Comparison of ENCODE assay signal across 9 cellular contexts in the genomic region with DNA sequence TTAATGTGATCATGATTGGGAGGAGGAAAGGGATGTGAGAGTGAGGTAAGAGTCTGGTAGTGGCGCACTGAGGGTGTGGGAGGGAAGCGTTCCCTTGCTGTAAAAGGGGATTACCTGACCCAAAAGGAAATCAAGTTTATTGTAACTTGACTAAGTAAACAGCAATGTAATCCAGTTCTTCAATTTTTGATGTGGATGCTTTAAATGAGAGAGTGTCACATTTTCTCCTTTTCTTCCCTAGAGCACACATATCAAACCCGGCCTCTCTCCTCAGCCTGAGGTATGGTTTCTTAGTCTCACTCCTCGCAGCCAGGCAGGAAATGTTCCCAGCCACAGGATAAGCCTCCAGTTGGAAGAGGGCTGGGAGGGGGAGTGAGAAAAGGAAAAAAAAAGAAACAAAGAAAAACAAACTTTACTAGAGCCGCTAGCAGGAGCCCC. TPM values are rescaled to one million over a fixed set of nuclear protein-coding genes. Genes with fewer than 3 reads are reported as not detected.
DNase-seq lines count a peak whose midpoint lies in the region; ATAC-seq, FAIRE-seq and TF ChIP-seq lines count a peak whose summit lies in the region.
"Had no signal": no experiment of that assay in that cellular context is flagged by ENCODE, and none has a peak within 500 bp of the region (broad histone marks: within the 10 kb centered on the region; RNA-seq: fewer than 3 reads in every experiment).

No MANE protein-coding gene starts in this region.

- TF ChIP-seq RAD21 in K562 (CRISPR knock-in tag; conservative IDR thresholded peaks at IDR 0.05 in 1 of 2, IDR thresholded peaks at IDR 0.05 in 1 of 2): no peak

- H3K9me1 ChIP-seq in K562 (ENCODE audit: control insufficient read depth, insufficient read depth, low read length): no peaks in the 10 kb centered on the region

- ATAC-seq in activated CD4-positive, alpha-beta T cell treated with anti-CD3 and anti-CD28 coated beads for 36 hours: no peak
- ATAC-seq in K562 (peak; percentile 31), left colon (peak; percentile 23), GM21360 (IDR thresholded peaks at IDR 0.05; ENCODE audit: unreplicated experiment) (no peak)

- peak overlapping the region; percentile 80 for H3K4me2 ChIP-seq in K562 (ENCODE audit: insufficient read depth, low read length)

- no peak; the same call in 1 of the 2 replicates for TF ChIP-seq POLR2A in K562 (conservative IDR thresholded peaks at IDR 0.05)

- no peaks in the 10 kb centered on the region for H4K20me1 ChIP-seq in K562 (replicated peaks; ENCODE audit: control insufficient read depth, insufficient read depth, low read length)

- no peak overlapping the region for H3K27ac Mint-ChIP-seq in activated CD4-positive, alpha-beta T cell treated with anti-CD3 and anti-CD28 coated beads for 36 hours

- whole genome bisulfite sequencing in K562 (ENCODE audit: insufficient coverage, low coverage, missing lambda C conversion rate): 9% methylated on average over 5 of the region's 5 CpGs
- WGBS in thymus: 34% methylated on average over 5 of the region's 5 CpGs

- peak overlapping the region; percentile 66 for H3K4me3 Mint-ChIP-seq in activated CD4-positive, alpha-beta T cell treated with anti-CD3 and anti-CD28 coated beads for 36 hours

- peak overlapping the region; percentile 90 for H2AFZ ChIP-seq in K562 (ENCODE audit: low read depth, low read length)

- H3K36me3 ChIP-seq in K562 (ENCODE audit: control insufficient read depth, insufficient read depth, low read length) (no peaks in the 10 kb centered on the region), thymus (ENCODE audit: control insufficient read depth, insufficient read depth) (no peaks in the 10 kb centered on the region)

- H3K4me3 ChIP-seq in K562: peak overlapping the region; percentile 61
- H3K4me3 ChIP-seq in thymus (ENCODE audit: low read length): no peak overlapping the region

- peak overlapping the region; percentile 56 for H3K27ac ChIP-seq in K562 (ENCODE audit: extremely low read depth, low read depth, low read length)
- peak overlapping the region; percentile 72 for H3K27ac ChIP-seq in thymus (ENCODE audit: low read depth)

- DNase-seq in activated CD4-positive, alpha-beta T cell treated with anti-CD3 and anti-CD28 coated beads for 36 hours: no peak
- DNase-seq in activated CD4-positive, alpha-beta T cell treated with anti-CD3 and anti-CD28 coated beads for 48 hours: no peak
- DNase-seq in K562 (ENCODE audit: extremely low read depth in 1 of 4, low spot score in 3 of 4) (peak in 3 of 4 experiments; percentile 21 to 42 (median 29)), left colon (no peak), NCI-H2196 (lab: John Stamatoyannopoulos, UW; ENCODE audit: unreplicated experiment) (no peak), NCI-H345 (lab: John Stamatoyannopoulos, UW) (no peak)

- TSS peak; percentile 89 for BruUV-seq in K562 (replicated peaks; lab: Mats Ljungman, UMichigan)

- no peak for TF ChIP-seq CTCF in K562 (IDR thresholded peaks at IDR 0.05 in 2 of 3, conservative IDR thresholded peaks at IDR 0.05 in 1 of 3; ENCODE audit: insufficient read depth in 2 of 3, low read depth in 1 of 3, low read length in 3 of 3)

- H3K9ac ChIP-seq in K562 (ENCODE audit: insufficient read depth in 1 of 2, low read depth in 2 of 2, low read length in 2 of 2): peak overlapping the region; percentile 51 to 89

- no peak for TF ChIP-seq EP300 in K562 (IDR thresholded peaks at IDR 0.05; ENCODE audit: low read length)

- H3K27me3 ChIP-seq in K562 (ENCODE audit: control insufficient read depth in 2 of 2, insufficient read depth in 2 of 2, low read length in 2 of 2): no peaks in the 10 kb centered on the region
- peaks cover 10% of the 10 kb centered on the region for H3K27me3 ChIP-seq in thymus (ENCODE audit: control insufficient read depth, insufficient read depth)

- peaks cover 17% of the 10 kb centered on the region for H3K27me3 Mint-ChIP-seq in activated CD4-positive, alpha-beta T cell treated with anti-CD3 and anti-CD28 coated beads for 36 hours

- H3K36me3 Mint-ChIP-seq in activated CD4-positive, alpha-beta T cell treated with anti-CD3 and anti-CD28 coated beads for 36 hours (ENCODE audit: low read depth): no peaks in the 10 kb centered on the region

- intact Hi-C loops in activated CD4-positive, alpha-beta T cell treated with anti-CD3 and anti-CD28 coated beads for 36 hours (cut with DNase I, micrococcal nuclease): loop anchor here in 1 of 2 experiments (5.0 kb wide), 1 partner anchor 567 kb away; no protein-coding TSS in a partner anchor
- intact Hi-C loops in K562 (cut with micrococcal nuclease): loop anchor here (2.0 to 5.0 kb wide), 2 partner anchors 46 to 158 kb away; no protein-coding TSS in a partner anchor
- intact Hi-C loops in left colon (cut with DNase I, micrococcal nuclease): no loop called here

- H3K4me1 Mint-ChIP-seq in activated CD4-positive, alpha-beta T cell treated with anti-CD3 and anti-CD28 coated beads for 36 hours: peaks cover 5% of the 10 kb centered on the region

- no peaks in the 10 kb centered on the region for H3K9me3 ChIP-seq in K562 (replicated peaks; ENCODE audit: control insufficient read depth, insufficient read depth, low read depth, low read length)
- no peaks in the 10 kb centered on the region for H3K9me3 ChIP-seq in thymus (ENCODE audit: control insufficient read depth)

- CTCF ChIA-PET in activated CD4-positive, alpha-beta T cell treated with anti-CD3 and anti-CD28 coated beads for 36 hours (lab: Charles Lee): no interaction called here
- CTCF ChIA-PET in K562 (lab: Yijun Ruan, JAX; ENCODE audit: low intra/inter-chr PET ratio): interaction anchor here (0.5 kb wide), 1 partner anchor 125 kb away, joined by 3 read pairs; no protein-coding TSS in a partner anchor

- in situ Hi-C loops in K562 (cut with MboI): loop anchor here (25.0 kb wide), 1 partner anchor 1442 kb away; the partner anchor contains the start of gene ZBTB14

- no peaks in the 10 kb centered on the region for H3K9me3 Mint-ChIP-seq in activated CD4-positive, alpha-beta T cell treated with anti-CD3 and anti-CD28 coated beads for 36 hours (ENCODE audit: low read depth)

- H3K4me1 ChIP-seq in K562 (replicated peaks in 1 of 2; ENCODE audit: control insufficient read depth in 2 of 2, insufficient read depth in 2 of 2, low read length in 2 of 2) (peaks cover 3 to 11% of the 10 kb centered on the region in 2 experiments; a peak in 3 of 5 replicates), thymus (ENCODE audit: control insufficient read depth, insufficient read depth, low read length) (no peaks in the 10 kb centered on the region)

- FAIRE-seq in K562 (lab: Jason Lieb, UNC): peak; percentile 71

- POLR2A ChIA-PET in activated CD4-positive, alpha-beta T cell treated with anti-CD3 and anti-CD28 coated beads for 36 hours (lab: Charles Lee): no interaction called here
- POLR2A ChIA-PET in K562 (lab: Yijun Ruan, JAX): interaction anchor here (0.7 to 1.6 kb wide), 3 partner anchors 8 to 205 kb away, joined by 3 to 4 read pairs (median 4); no protein-coding TSS in a partner anchor

- no peaks in the 10 kb centered on the region for H3K79me2 ChIP-seq in K562 (ENCODE audit: control insufficient read depth, insufficient read depth, low read length)

TF ChIP-seq in K562, 482 proteins besides CTCF, POLR2A, EP300 and RAD21 (continues in another document):
- TF ChIP-seq CXXC5 (CRISPR knock-in tag; IDR thresholded peaks at IDR 0.05): peak; percentile 8; the same call in 1 of the 2 replicates
- TF ChIP-seq TBL1XR1 (IDR thresholded peaks at IDR 0.05; ENCODE audit: low read length in 2 of 2): 0 out of 4 replicates have a peak, but pooled peaks of 1 of the 2 experiments have one; percentile 16
- TF ChIP-seq XRCC4 (IDR thresholded peaks at IDR 0.05; ENCODE audit: extremely low read depth, insufficient read depth, insufficient read length): no peak
- TF ChIP-seq, protein P1, sequence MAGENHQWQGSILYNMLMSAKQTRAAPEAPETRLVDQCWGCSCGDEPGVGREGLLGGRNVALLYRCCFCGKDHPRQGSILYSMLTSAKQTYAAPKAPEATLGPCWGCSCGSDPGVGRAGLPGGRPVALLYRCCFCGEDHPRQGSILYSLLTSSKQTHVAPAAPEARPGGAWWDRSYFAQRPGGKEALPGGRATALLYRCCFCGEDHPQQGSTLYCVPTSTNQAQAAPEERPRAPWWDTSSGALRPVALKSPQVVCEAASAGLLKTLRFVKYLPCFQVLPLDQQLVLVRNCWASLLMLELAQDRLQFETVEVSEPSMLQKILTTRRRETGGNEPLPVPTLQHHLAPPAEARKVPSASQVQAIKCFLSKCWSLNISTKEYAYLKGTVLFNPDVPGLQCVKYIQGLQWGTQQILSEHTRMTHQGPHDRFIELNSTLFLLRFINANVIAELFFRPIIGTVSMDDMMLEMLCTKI (IDR thresholded peaks at IDR 0.05; ENCODE audit: partially characterized antibody): no peak
- 0 out of 2 replicates have a peak, but pooled peaks have one; percentile 13 for TF ChIP-seq DPF2 (IDR thresholded peaks at IDR 0.05)
- 0 out of 4 replicates have a peak, but pooled peaks of 1 of the 2 experiments have one; percentile 10 for TF ChIP-seq NRF1 (conservative IDR thresholded peaks at IDR 0.05 in 1 of 2, IDR thresholded peaks at IDR 0.05 in 1 of 2)

RNA-seq across cellular contexts. Expression of gene ARHGAP28, which starts 0.7 kb away (rescaled TPM):
- total RNA-seq in activated CD4-positive, alpha-beta T cell treated with anti-CD3 and anti-CD28 coated beads for 36 hours: not detected
- total RNA-seq in K562 (2011; cell fraction: chromatin; rRNA removed; ENCODE audit: low replicate concordance): 3.6 and 12.9 TPM in 2 replicates
- 1.3 and 3.6 TPM in 2 replicates for total RNA-seq in K562 (2011; cell fraction: nucleolus; rRNA removed)
- total RNA-seq in K562 (2011; cell fraction: nucleoplasm; rRNA removed): 4.0 and 8.0 TPM in 2 replicates
- 3.3 and 5.9 TPM in 2 replicates for total RNA-seq in K562 (2014; rRNA removed)
- 5.2 and 5.6 TPM in 2 replicates for total RNA-seq in K562 (2014; rRNA removed; fragmentation: Illumina TruSeq; extraction: Trizol)
- 5.0 and 5.2 TPM in 2 replicates for total RNA-seq in K562 (2015; rRNA removed; fragmentation: Illumina TruSeq; extraction: Trizol)
- total RNA-seq in K562 (2021): 5.2 and 6.1 TPM in 2 replicates
- polyA plus RNA-seq in K562 (2011; rRNA removed): 2.4 and 3.8 TPM in 2 replicates
- 0.43 and 1.1 TPM in 2 replicates for polyA plus RNA-seq in K562 (2011; cell fraction: cytosol; rRNA removed)
- 2.5 and 2.6 TPM in 2 replicates for polyA plus RNA-seq in K562 (2011; cell fraction: nucleus; rRNA removed)
- 2.9 and 6.2 TPM in 2 replicates for polyA plus RNA-seq in K562 (2012)
- 3.6 and 5.0 TPM in 2 replicates for polyA plus RNA-seq in K562 (2014; fragmentation: Illumina TruSeq; extraction: Trizol)
- 1 to 10 TPM in 1 of 2 experiments, under 1 TPM in 1; 0.93 to 2.6 TPM for polyA plus RNA-seq in K562 (2014; fragmentation: Nextera tagmentation; extraction: Ambion mirVana)
- 3.0 and 4.8 TPM in 2 replicates for polyA plus RNA-seq in K562 (2014; rRNA removed)
- polyA minus RNA-seq in K562 (2011; rRNA and poly(A)+ RNA removed): 5.0 and 5.8 TPM in 2 replicates
- polyA minus RNA-seq in K562 (2011; cell fraction: cytosol; rRNA and poly(A)+ RNA removed): 1.5 TPM in 2 replicates
- polyA minus RNA-seq in K562 (2011; cell fraction: nucleus; rRNA and poly(A)+ RNA removed): 2.3 and 4.6 TPM in 2 replicates
- 1 to 10 TPM; 2.1 to 6.5 TPM for total RNA-seq in left colon
- polyA plus RNA-seq in thymus: 2.6 TPM
- total RNA-seq: T-helper 1 cell treated with Interleukin-12 subunit alpha and Interleukin-12 subunit beta and Interleukin-4 antibody, amounts not matched to agents 30 ng/mL and 1 ng/mL, for 36 hours had no signal

Comparison
In these comparisons a context has a peak if more than half of its experiments do, and no peak if none do; other contexts are left out.
1. ATAC-seq: peak in K562 (single experiment) and left colon (single experiment); none in activated CD4-positive, alpha-beta T cell treated with anti-CD3 and anti-CD28 coated beads for 36 hours (single experiment) and GM21360 (single experiment).
2. DNase-seq: peak in K562 (3 of 4); none in activated CD4-positive, alpha-beta T cell treated with anti-CD3 and anti-CD28 coated beads for 36 hours (single experiment), activated CD4-positive, alpha-beta T cell treated with anti-CD3 and anti-CD28 coated beads for 48 hours (single experiment), left colon (0 of 2), NCI-H2196 (single experiment) and NCI-H345 (single experiment).